ENCODE assay signal across 19 cellular contexts in genomic region chr12:96130396-96131059, GRCh38.
"Had no signal": no experiment of that assay in that cellular context is flagged by ENCODE, and none has a peak within 500 bp of the region (broad histone marks: within the 10 kb centered on the region; RNA-seq: fewer than 3 reads in every experiment).

No MANE protein-coding gene starts in this region.

- H3K27ac ChIP-seq: esophagus muscularis mucosa, gastrocnemius medialis, parathyroid adenoma, thyroid gland had no signal

- H3K9me3 Mint-ChIP-seq: activated naive CD4-positive, alpha-beta T cell treated with anti-CD3 and anti-CD28 coated beads, Interleukin-2, amount 50 U/mL, for 24 hours; brain; memory B cell; nephron progenitor cell; stimulated activated naive CD8-positive, alpha-beta T cell treated with anti-CD3 and anti-CD28 coated beads, Interleukin-15, Interleukin-2, amounts not matched to agents 100 ng/mL and 50 ng/mL, for 24 hours had no signal

- H3K79me2 ChIP-seq: parathyroid adenoma had no signal

- H3K27me3 Mint-ChIP-seq: activated naive CD4-positive, alpha-beta T cell treated with anti-CD3 and anti-CD28 coated beads, Interleukin-2, amount 50 U/mL, for 24 hours had no signal

- H3K27me3 ChIP-seq: esophagus muscularis mucosa, gastrocnemius medialis, thyroid gland had no signal

- H3K9ac ChIP-seq: parathyroid adenoma had no signal

- H3K4me1 ChIP-seq: esophagus muscularis mucosa, gastrocnemius medialis, parathyroid adenoma, thyroid gland had no signal

- H3K9me3 ChIP-seq: esophagus muscularis mucosa, gastrocnemius medialis, thyroid gland had no signal

- H3K27ac Mint-ChIP-seq: activated naive CD4-positive, alpha-beta T cell treated with anti-CD3 and anti-CD28 coated beads, Interleukin-2, amount 50 U/mL, for 24 hours; brain; memory B cell; nephron progenitor cell; stimulated activated naive CD8-positive, alpha-beta T cell treated with anti-CD3 and anti-CD28 coated beads, Interleukin-15, Interleukin-2, amounts not matched to agents 100 ng/mL and 50 ng/mL, for 24 hours had no signal

- ATAC-seq: gastrocnemius medialis, SK-N-SH treated with all-trans-retinoic acid at 6 μM for 48 hours had no signal

- H3K36me3 ChIP-seq: esophagus muscularis mucosa, gastrocnemius medialis, thyroid gland had no signal

- H3K4me1 Mint-ChIP-seq: brain, nephron progenitor cell had no signal

- DNase-seq: activated gamma-delta T cell treated with Interleukin-2 at 50 U/mL for 16 hours; activated T-cell treated with anti-CD3 and anti-CD28 coated beads, Interleukin-2, amount 50 U/mL, for 1 hour; aorta; central memory CD4-positive, alpha-beta T cell; dermis blood vessel endothelial cell; effector CD8-positive, alpha-beta T cell; gastrocnemius medialis; nephron progenitor cell; nucleus accumbens; stimulated activated CD4-positive, alpha-beta T cell treated with anti-CD3 and anti-CD28 coated beads, Interleukin-4, amount 100 ng/mL, for 4 hours; substantia nigra; thyroid gland had no signal

- H3K4me3 Mint-ChIP-seq: activated naive CD4-positive, alpha-beta T cell treated with anti-CD3 and anti-CD28 coated beads, Interleukin-2, amount 50 U/mL, for 24 hours; brain; memory B cell; nephron progenitor cell; stimulated activated naive CD8-positive, alpha-beta T cell treated with anti-CD3 and anti-CD28 coated beads, Interleukin-15, Interleukin-2, amounts not matched to agents 100 ng/mL and 50 ng/mL, for 24 hours had no signal

- H3K4me3 ChIP-seq: esophagus muscularis mucosa, gastrocnemius medialis, thyroid gland had no signal

- H3K36me3 Mint-ChIP-seq: activated naive CD4-positive, alpha-beta T cell treated with anti-CD3 and anti-CD28 coated beads, Interleukin-2, amount 50 U/mL, for 24 hours; brain; memory B cell had no signal
